17 cellular contexts compared by ENCODE assay signal in genomic region chr16:883340-883739, GRCh38.
A peak's percentile ranks its signal among the peaks of the same experiment; 100 is the strongest.
DNase-seq lines count a peak whose midpoint lies in the region; ATAC-seq and TF ChIP-seq lines count a peak whose summit lies in the region.
"Had no signal": no experiment of that assay in that cellular context is flagged by ENCODE, and none has a peak within 500 bp of the region (broad histone marks: within the 10 kb centered on the region; RNA-seq: fewer than 3 reads in every experiment).

No MANE protein-coding gene starts in this region.

- no peaks in the 10 kb centered on the region for H3K9me3 Mint-ChIP-seq in activated T-cell treated with anti-CD3 and anti-CD28 coated beads, Interleukin-2, amount 50 U/mL, for 72 hours
- no peaks in the 10 kb centered on the region for H3K9me3 Mint-ChIP-seq in activated T-cell treated with anti-CD3 and anti-CD28 coated beads, Interleukin-2, amount 50 U/mL, for 24 hours
- H3K9me3 Mint-ChIP-seq in stimulated activated naive CD8-positive, alpha-beta T cell treated with anti-CD3 and anti-CD28 coated beads, Interleukin-15, amount 100 ng/mL, for 72 hours = peaks cover 0 to 7% of the 10 kb centered on the region in 2 donors

- H3K27ac Mint-ChIP-seq in activated T-cell treated with anti-CD3 and anti-CD28 coated beads, Interleukin-2, amount 50 U/mL, for 72 hours = no peak overlapping the region
- H3K27ac Mint-ChIP-seq in activated T-cell treated with anti-CD3 and anti-CD28 coated beads, Interleukin-2, amount 50 U/mL, for 24 hours = no peak overlapping the region
- no peak overlapping the region for H3K27ac Mint-ChIP-seq in stimulated activated naive CD8-positive, alpha-beta T cell treated with anti-CD3 and anti-CD28 coated beads, Interleukin-15, amount 100 ng/mL, for 72 hours
- H3K27ac Mint-ChIP-seq: CD8-positive, alpha-beta memory T cell had no signal

- H3K4me3 ChIP-seq in osteoblast (ENCODE audit: insufficient read depth, low read length) = no peak overlapping the region
- H3K4me3 ChIP-seq: GM23248, HAP-1 had no signal

- H3K4me1 Mint-ChIP-seq in activated T-cell treated with anti-CD3 and anti-CD28 coated beads, Interleukin-2, amount 50 U/mL, for 72 hours (ENCODE audit: low read depth) = no peaks in the 10 kb centered on the region
- no peaks in the 10 kb centered on the region for H3K4me1 Mint-ChIP-seq in activated T-cell treated with anti-CD3 and anti-CD28 coated beads, Interleukin-2, amount 50 U/mL, for 24 hours (ENCODE audit: low read depth)
- no peaks in the 10 kb centered on the region for H3K4me1 Mint-ChIP-seq in stimulated activated naive CD8-positive, alpha-beta T cell treated with anti-CD3 and anti-CD28 coated beads, Interleukin-15, amount 100 ng/mL, for 72 hours
- H3K4me1 Mint-ChIP-seq: CD4-positive, CD25-positive, alpha-beta regulatory T cell had no signal

- no peaks in the 10 kb centered on the region for H3K9me3 ChIP-seq in osteoblast (ENCODE audit: low read depth, low read length)
- H3K9me3 ChIP-seq: BE2C, HAP-1 had no signal

- no peak overlapping the region for H3K27ac ChIP-seq in osteoblast (ENCODE audit: low read depth, low read length)
- H3K27ac ChIP-seq: GM23248 had no signal

- H3K4me2 ChIP-seq in osteoblast (ENCODE audit: insufficient read depth, low read length) = no peak overlapping the region

- H3K27me3 Mint-ChIP-seq in activated T-cell treated with anti-CD3 and anti-CD28 coated beads, Interleukin-2, amount 50 U/mL, for 72 hours (ENCODE audit: low read depth) = no peaks in the 10 kb centered on the region
- H3K27me3 Mint-ChIP-seq in activated T-cell treated with anti-CD3 and anti-CD28 coated beads, Interleukin-2, amount 50 U/mL, for 24 hours = no peaks in the 10 kb centered on the region
- H3K27me3 Mint-ChIP-seq in stimulated activated naive CD8-positive, alpha-beta T cell treated with anti-CD3 and anti-CD28 coated beads, Interleukin-15, amount 100 ng/mL, for 72 hours = no peaks in the 10 kb centered on the region
- H3K27me3 Mint-ChIP-seq: CD4-positive, CD25-positive, alpha-beta regulatory T cell; CD8-positive, alpha-beta memory T cell had no signal

- H3K27me3 ChIP-seq in osteoblast (ENCODE audit: insufficient read depth, low read length) = no peaks in the 10 kb centered on the region
- H3K27me3 ChIP-seq: BE2C had no signal

- H3K36me3 ChIP-seq in osteoblast (ENCODE audit: insufficient read depth, low read length) = no peaks in the 10 kb centered on the region
- H3K36me3 ChIP-seq: BE2C, HAP-1 had no signal

- H3K79me2 ChIP-seq in osteoblast (ENCODE audit: insufficient read depth, low read length) = no peaks in the 10 kb centered on the region

- no peak for TF ChIP-seq CTCF in osteoblast (IDR thresholded peaks at IDR 0.05; ENCODE audit: extremely low read depth, low read depth, low read length)

- peaks cover 2% of the 10 kb centered on the region for H4K20me1 ChIP-seq in osteoblast (ENCODE audit: insufficient read depth, low read length)

- H3K4me3 Mint-ChIP-seq in activated T-cell treated with anti-CD3 and anti-CD28 coated beads, Interleukin-2, amount 50 U/mL, for 72 hours = no peak overlapping the region
- H3K4me3 Mint-ChIP-seq in activated T-cell treated with anti-CD3 and anti-CD28 coated beads, Interleukin-2, amount 50 U/mL, for 24 hours = no peak overlapping the region
- H3K4me3 Mint-ChIP-seq in stimulated activated naive CD8-positive, alpha-beta T cell treated with anti-CD3 and anti-CD28 coated beads, Interleukin-15, amount 100 ng/mL, for 72 hours = no peak overlapping the region
- H3K4me3 Mint-ChIP-seq: CD4-positive, CD25-positive, alpha-beta regulatory T cell; CD8-positive, alpha-beta memory T cell had no signal

- ATAC-seq in activated T-cell treated with anti-CD3 and anti-CD28 coated beads, Interleukin-2, amount 50 U/mL, for 72 hours (replicated peaks in 1 of 2) = peak; percentile 74 to 76
- ATAC-seq in stimulated activated naive CD8-positive, alpha-beta T cell treated with anti-CD3 and anti-CD28 coated beads, Interleukin-15, amount 100 ng/mL, for 72 hours = peak; percentile 66
- no peak for ATAC-seq in stimulated activated naive CD8-positive, alpha-beta T cell treated with anti-CD3 and anti-CD28 coated beads, Interleukin-15, Interleukin-2, amounts not matched to agents 100 U/mL and 50 U/mL, for 24 hours
- ATAC-seq in GM18520 (IDR thresholded peaks at IDR 0.05; ENCODE audit: unreplicated experiment) = no peak

- DNase-seq in activated T-cell treated with anti-CD3 and anti-CD28 coated beads, Interleukin-2, amount 50 U/mL, for 72 hours = no peak
- DNase-seq in activated T-cell treated with anti-CD3 and anti-CD28 coated beads, Interleukin-2, amount 50 U/mL, for 24 hours = no peak
- no peak for DNase-seq in stimulated activated naive CD8-positive, alpha-beta T cell treated with anti-CD3 and anti-CD28 coated beads, Interleukin-15, amount 100 ng/mL, for 72 hours
- DNase-seq in stimulated activated naive CD8-positive, alpha-beta T cell treated with anti-CD3 and anti-CD28 coated beads, Interleukin-15, Interleukin-2, amounts not matched to agents 100 U/mL and 50 U/mL, for 24 hours = no peak
- DNase-seq in osteoblast (ENCODE audit: insufficient read length, low spot score, missing footprints) = peak; percentile 76
- DNase-seq in NOMO-1 treated with DMSO at 0.1 percent for 48 hours (lab: John Stamatoyannopoulos, UW; ENCODE audit: unreplicated experiment) = no peak
- DNase-seq: ACHN; BE2C; C1 segment of cervical spinal cord; CD4-positive, CD25-positive, alpha-beta regulatory T cell; CD8-positive, alpha-beta memory T cell; COR-L47; DMS 273 treated with DMSO at 0.1 percent for 48 hours; DMS53; GM23248 had no signal

- no peaks in the 10 kb centered on the region for H3K4me1 ChIP-seq in osteoblast (ENCODE audit: insufficient read depth, low read length)
- H3K4me1 ChIP-seq: HAP-1 had no signal

- no peak overlapping the region for H2AFZ ChIP-seq in osteoblast (ENCODE audit: low read length)
- H2AFZ ChIP-seq: GM23248 had no signal

- H3K36me3 Mint-ChIP-seq in activated T-cell treated with anti-CD3 and anti-CD28 coated beads, Interleukin-2, amount 50 U/mL, for 72 hours (ENCODE audit: insufficient read depth in 2 of 2) = peaks cover 0 to 4% of the 10 kb centered on the region in 2 donors
- H3K36me3 Mint-ChIP-seq in activated T-cell treated with anti-CD3 and anti-CD28 coated beads, Interleukin-2, amount 50 U/mL, for 24 hours (ENCODE audit: low read depth) = peaks cover 4% of the 10 kb centered on the region
- H3K36me3 Mint-ChIP-seq: CD4-positive, CD25-positive, alpha-beta regulatory T cell had no signal

Comparison
In these comparisons a context has a peak if more than half of its experiments do, and no peak if none do; other contexts are left out.
1. ATAC-seq: peak in activated T-cell treated with anti-CD3 and anti-CD28 coated beads, Interleukin-2, amount 50 U/mL, for 72 hours (2 of 2) and stimulated activated naive CD8-positive, alpha-beta T cell treated with anti-CD3 and anti-CD28 coated beads, Interleukin-15, amount 100 ng/mL, for 72 hours (single experiment); none in stimulated activated naive CD8-positive, alpha-beta T cell treated with anti-CD3 and anti-CD28 coated beads, Interleukin-15, Interleukin-2, amounts not matched to agents 100 U/mL and 50 U/mL, for 24 hours (single experiment) and GM18520 (single experiment).